In the genomic region with DNA sequence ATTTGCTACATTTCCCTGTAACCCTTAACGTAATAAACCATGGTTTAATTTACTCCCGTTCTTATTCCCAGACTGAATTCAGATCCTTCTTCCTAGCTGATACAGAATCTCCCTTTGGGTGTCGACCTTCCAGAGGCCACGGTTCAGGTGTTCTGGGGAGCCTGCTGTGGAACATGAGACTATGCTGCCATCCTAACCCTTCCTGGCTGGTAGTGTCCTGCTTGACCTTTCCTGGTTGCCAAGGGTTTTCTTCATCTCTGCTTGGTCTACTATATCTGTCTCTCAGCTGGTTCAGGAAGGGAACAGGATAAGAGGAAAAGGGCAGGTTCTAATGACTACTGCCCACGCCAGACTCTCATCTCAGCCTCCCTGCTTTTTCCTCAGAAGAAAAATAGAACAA, we compare ENCODE assay signal across 25 cellular contexts. TPM values are rescaled to one million over a fixed set of nuclear protein-coding genes. Genes with fewer than 3 reads are reported as not detected.
DNase-seq lines count a peak whose midpoint lies in the region; ATAC-seq and TF ChIP-seq lines count a peak whose summit lies in the region.
"Had no signal": no experiment of that assay in that cellular context is flagged by ENCODE, and none has a peak within 500 bp of the region (broad histone marks: within the 10 kb centered on the region; RNA-seq: fewer than 3 reads in every experiment).

No MANE protein-coding gene starts in this region.

- intact Hi-C loops in activated CD4-positive, alpha-beta memory T cell treated with anti-CD3 and anti-CD28 coated beads for 36 hours (cut with micrococcal nuclease): loop anchor here (5.0 kb wide), 1 partner anchor 35 kb away; the partner anchor contains the start of gene STAT1

- no peak for ATAC-seq in activated T-cell treated with anti-CD3 and anti-CD28 coated beads, Interleukin-2, amount 50 U/mL, for 72 hours (replicated peaks in 1 of 2)
- ATAC-seq in activated T-cell treated with anti-CD3 and anti-CD28 coated beads, Interleukin-2, amount 50 U/mL, for 4 hours: no peak
- ATAC-seq: esophagus mucosa had no signal

- H3K27me3 Mint-ChIP-seq in activated T-cell treated with anti-CD3 and anti-CD28 coated beads, Interleukin-2, amount 50 U/mL, for 72 hours (ENCODE audit: low read depth): no peaks in the 10 kb centered on the region
- H3K27me3 Mint-ChIP-seq in activated T-cell treated with anti-CD3 and anti-CD28 coated beads, Interleukin-2, amount 50 U/mL, for 4 hours (ENCODE audit: low read depth): no peaks in the 10 kb centered on the region
- no peaks in the 10 kb centered on the region for H3K27me3 Mint-ChIP-seq in activated CD4-positive, alpha-beta memory T cell treated with anti-CD3 and anti-CD28 coated beads for 36 hours
- H3K27me3 Mint-ChIP-seq in chondrocyte (ENCODE audit: low read depth): no peaks in the 10 kb centered on the region
- H3K27me3 Mint-ChIP-seq: activated CD4-positive, alpha-beta T cell treated with anti-CD3 and anti-CD28 coated beads, Interleukin-2, amount 10 ng/mL, durations not matched to agents 7 days and 5 days had no signal

- peak overlapping the region; percentile 90 for H3K27ac ChIP-seq in parathyroid adenoma
- H3K27ac ChIP-seq: gastrocnemius medialis, tibial artery had no signal

- H3K36me3 ChIP-seq in parathyroid adenoma (ENCODE audit: control insufficient read depth, insufficient read depth, low read length): peaks cover 3% of the 10 kb centered on the region

- H3K9ac ChIP-seq in parathyroid adenoma: no peak overlapping the region

- no peak overlapping the region for H3K4me2 ChIP-seq in parathyroid adenoma (ENCODE audit: low read length)

- H3K27me3 ChIP-seq in parathyroid adenoma (ENCODE audit: control insufficient read depth, insufficient read depth, low read length): no peaks in the 10 kb centered on the region
- H3K27me3 ChIP-seq: gastrocnemius medialis, tibial artery had no signal

- no peaks in the 10 kb centered on the region for H3K79me2 ChIP-seq in parathyroid adenoma

- CTCF ChIA-PET in activated CD4-positive, alpha-beta memory T cell treated with anti-CD3 and anti-CD28 coated beads for 36 hours (lab: Charles Lee): no interaction called here

- H2AFZ ChIP-seq in parathyroid adenoma: no peak overlapping the region

- no peak overlapping the region for H3K4me3 ChIP-seq in parathyroid adenoma (ENCODE audit: low read depth, low read length)
- H3K4me3 ChIP-seq: gastrocnemius medialis, tibial artery had no signal

- peaks cover 59% of the 10 kb centered on the region for H3K4me1 ChIP-seq in parathyroid adenoma

- no peak for DNase-seq in activated T-cell treated with anti-CD3 and anti-CD28 coated beads, Interleukin-2, amount 50 U/mL, for 72 hours
- DNase-seq in activated T-cell treated with anti-CD3 and anti-CD28 coated beads, Interleukin-2, amount 50 U/mL, for 4 hours: no peak
- no peak for DNase-seq in activated CD4-positive, alpha-beta memory T cell treated with anti-CD3 and anti-CD28 coated beads for 36 hours
- DNase-seq in chondrocyte (ENCODE audit: low spot score): no peak
- no peak for DNase-seq in SK-N-DZ (ENCODE audit: low spot score)
- DNase-seq in DMS114 treated with DMSO at 0.1 percent for 48 hours (lab: John Stamatoyannopoulos, UW; ENCODE audit: unreplicated experiment): no peak
- DNase-seq in NCI-H2227 (lab: John Stamatoyannopoulos, UW; ENCODE audit: unreplicated experiment): no peak
- DNase-seq: ACHN; activated CD4-positive, alpha-beta T cell treated with anti-CD3 and anti-CD28 coated beads, Interleukin-2, amount 10 ng/mL, durations not matched to agents 7 days and 5 days; caudate nucleus; DMS53; gastrocnemius medialis; kidney; mammary epithelial cell; MM.1S; NCI-H1436 treated with DMSO at 0.1 percent for 48 hours; NCI-H2171 treated with DMSO at 0.1 percent for 48 hours; NCI-H69; posterior cingulate gyrus; stimulated activated naive CD4-positive, alpha-beta T cell; SW 1271; tibial artery had no signal

- H3K4me1 Mint-ChIP-seq in activated T-cell treated with anti-CD3 and anti-CD28 coated beads, Interleukin-2, amount 50 U/mL, for 72 hours (ENCODE audit: low read depth): peaks cover 63% of the 10 kb centered on the region
- H3K4me1 Mint-ChIP-seq in activated T-cell treated with anti-CD3 and anti-CD28 coated beads, Interleukin-2, amount 50 U/mL, for 4 hours (ENCODE audit: low read depth): peaks cover 38% of the 10 kb centered on the region
- H3K4me1 Mint-ChIP-seq in activated CD4-positive, alpha-beta memory T cell treated with anti-CD3 and anti-CD28 coated beads for 36 hours (ENCODE audit: low read depth): peaks cover 48% of the 10 kb centered on the region
- H3K4me1 Mint-ChIP-seq in chondrocyte (ENCODE audit: low read depth): peaks cover 28% of the 10 kb centered on the region

- H3K36me3 Mint-ChIP-seq in activated T-cell treated with anti-CD3 and anti-CD28 coated beads, Interleukin-2, amount 50 U/mL, for 72 hours (ENCODE audit: insufficient read depth in 2 of 2): peaks cover 41 to 82% of the 10 kb centered on the region in 2 donors
- H3K36me3 Mint-ChIP-seq in activated T-cell treated with anti-CD3 and anti-CD28 coated beads, Interleukin-2, amount 50 U/mL, for 4 hours (ENCODE audit: insufficient read depth): peaks cover 79% of the 10 kb centered on the region
- peaks cover 88% of the 10 kb centered on the region for H3K36me3 Mint-ChIP-seq in activated CD4-positive, alpha-beta memory T cell treated with anti-CD3 and anti-CD28 coated beads for 36 hours
- peaks cover 75% of the 10 kb centered on the region for H3K36me3 Mint-ChIP-seq in chondrocyte (ENCODE audit: low read depth)

- POLR2A ChIA-PET in activated CD4-positive, alpha-beta memory T cell treated with anti-CD3 and anti-CD28 coated beads for 36 hours (lab: Charles Lee): interaction anchor here (1.0 kb wide), 1 partner anchor 35 kb away, joined by 3 read pairs; no protein-coding TSS in a partner anchor

- H3K9me3 Mint-ChIP-seq in activated T-cell treated with anti-CD3 and anti-CD28 coated beads, Interleukin-2, amount 50 U/mL, for 72 hours: no peaks in the 10 kb centered on the region
- H3K9me3 Mint-ChIP-seq in activated T-cell treated with anti-CD3 and anti-CD28 coated beads, Interleukin-2, amount 50 U/mL, for 4 hours: no peaks in the 10 kb centered on the region
- no peaks in the 10 kb centered on the region for H3K9me3 Mint-ChIP-seq in activated CD4-positive, alpha-beta memory T cell treated with anti-CD3 and anti-CD28 coated beads for 36 hours
- H3K9me3 Mint-ChIP-seq in chondrocyte (ENCODE audit: low read depth): no peaks in the 10 kb centered on the region
- H3K9me3 Mint-ChIP-seq: activated CD4-positive, alpha-beta T cell treated with anti-CD3 and anti-CD28 coated beads, Interleukin-2, amount 10 ng/mL, durations not matched to agents 7 days and 5 days; CD14-positive monocyte had no signal

- peak overlapping the region in 1 of 2 donors; percentile 47 for H3K4me3 Mint-ChIP-seq in activated T-cell treated with anti-CD3 and anti-CD28 coated beads, Interleukin-2, amount 50 U/mL, for 72 hours
- H3K4me3 Mint-ChIP-seq in activated T-cell treated with anti-CD3 and anti-CD28 coated beads, Interleukin-2, amount 50 U/mL, for 4 hours: no peak overlapping the region
- H3K4me3 Mint-ChIP-seq in activated CD4-positive, alpha-beta memory T cell treated with anti-CD3 and anti-CD28 coated beads for 36 hours: no peak overlapping the region
- H3K4me3 Mint-ChIP-seq in chondrocyte (ENCODE audit: unreplicated experiment): no peak overlapping the region
- H3K4me3 Mint-ChIP-seq: activated CD4-positive, alpha-beta T cell treated with anti-CD3 and anti-CD28 coated beads, Interleukin-2, amount 10 ng/mL, durations not matched to agents 7 days and 5 days; CD14-positive monocyte had no signal

- H3K27ac Mint-ChIP-seq in activated T-cell treated with anti-CD3 and anti-CD28 coated beads, Interleukin-2, amount 50 U/mL, for 72 hours: peak overlapping the region; percentile 96
- peak overlapping the region; percentile 24 for H3K27ac Mint-ChIP-seq in activated CD4-positive, alpha-beta memory T cell treated with anti-CD3 and anti-CD28 coated beads for 36 hours
- H3K27ac Mint-ChIP-seq in chondrocyte (ENCODE audit: unreplicated experiment): peak overlapping the region; percentile 9

- H3K9me3 ChIP-seq in parathyroid adenoma (ENCODE audit: control insufficient read depth, low read length): no peaks in the 10 kb centered on the region
- H3K9me3 ChIP-seq: gastrocnemius medialis, tibial artery had no signal

- TF ChIP-seq CTCF in chondrocyte (IDR thresholded peaks at IDR 0.05): no peak
- TF ChIP-seq CTCF in parathyroid adenoma (IDR thresholded peaks at IDR 0.05): no peak

RNA-seq across cellular contexts. Expression of gene STAT1, which starts 36.5 kb away (rescaled TPM):
- 100 to 1,000 TPM; 441 to 563 TPM for total RNA-seq in activated T-cell treated with anti-CD3 and anti-CD28 coated beads, Interleukin-2, amount 50 U/mL, for 72 hours
- total RNA-seq in activated T-cell treated with anti-CD3 and anti-CD28 coated beads, Interleukin-2, amount 50 U/mL, for 4 hours: 100 to 1,000 TPM; 222 to 278 (median 268) TPM
- 100 to 1,000 TPM; 309 to 314 TPM for total RNA-seq in activated CD4-positive, alpha-beta memory T cell treated with anti-CD3 and anti-CD28 coated beads for 36 hours
- 71.5 to 143 TPM (median 140 TPM) in 3 replicates for total RNA-seq in chondrocyte
- 16.8 and 18.2 TPM in 2 replicates for polyA plus RNA-seq in SK-N-DZ (2014; cell fraction: cytosol; rRNA removed)
- 7.2 and 9.4 TPM in 2 replicates for polyA plus RNA-seq in SK-N-DZ (2014; cell fraction: nucleus; rRNA removed)

Comparison
In these comparisons a context has a peak if more than half of its experiments do, and no peak if none do; other contexts are left out.
1. H3K27ac Mint-ChIP-seq: peak in every context shown above with its lines; median percentile 96 in activated T-cell treated with anti-CD3 and anti-CD28 coated beads, Interleukin-2, amount 50 U/mL, for 72 hours; 24 in activated CD4-positive, alpha-beta memory T cell treated with anti-CD3 and anti-CD28 coated beads for 36 hours; 9 in chondrocyte.